In genomic region chr7:151432658-151433521, GRCh38 we compare ENCODE assay signal across 8 cellular contexts. TPM values are rescaled to one million over a fixed set of nuclear protein-coding genes. Genes with fewer than 3 reads are reported as not detected.
DNase-seq lines count a peak whose midpoint lies in the region; ATAC-seq lines count a peak whose summit lies in the region.

No MANE protein-coding gene starts in this region.

- H3K9me3 Mint-ChIP-seq in activated naive CD4-positive, alpha-beta T cell treated with anti-CD3 and anti-CD28 coated beads, Interleukin-2, amount 50 U/mL, for 24 hours, result no peaks in the 10 kb centered on the region
- no peaks in the 10 kb centered on the region for H3K9me3 Mint-ChIP-seq in stimulated activated effector memory CD8-positive, alpha-beta T cell treated with anti-CD3 and anti-CD28 coated beads, Interleukin-12 subunit alpha, Interleukin-12 subunit beta, amount 100 ng/mL, for 72 hours

- intact Hi-C loops in Right ventricle myocardium superior (cut with DNase I), result no loop called here

- H3K36me3 Mint-ChIP-seq in activated naive CD4-positive, alpha-beta T cell treated with anti-CD3 and anti-CD28 coated beads, Interleukin-2, amount 50 U/mL, for 24 hours, result no peaks in the 10 kb centered on the region
- H3K36me3 Mint-ChIP-seq in stimulated activated effector memory CD8-positive, alpha-beta T cell treated with anti-CD3 and anti-CD28 coated beads, Interleukin-12 subunit alpha, Interleukin-12 subunit beta, amount 100 ng/mL, for 72 hours, result no peaks in the 10 kb centered on the region

- peak; percentile 90 for ATAC-seq in stimulated activated effector memory CD8-positive, alpha-beta T cell treated with anti-CD3 and anti-CD28 coated beads, Interleukin-12 subunit alpha, Interleukin-12 subunit beta, amount 100 ng/mL, for 72 hours
- ATAC-seq in HG03521 (IDR thresholded peaks at IDR 0.05; ENCODE audit: unreplicated experiment) (no peak), Right ventricle myocardium superior (ENCODE audit: poor library complexity) (no peak), HG02763 (IDR thresholded peaks at IDR 0.05; ENCODE audit: unreplicated experiment) (no peak)

- peak overlapping the region; percentile 79 for H3K27ac Mint-ChIP-seq in activated naive CD4-positive, alpha-beta T cell treated with anti-CD3 and anti-CD28 coated beads, Interleukin-2, amount 50 U/mL, for 24 hours
- H3K27ac Mint-ChIP-seq in stimulated activated effector memory CD8-positive, alpha-beta T cell treated with anti-CD3 and anti-CD28 coated beads, Interleukin-12 subunit alpha, Interleukin-12 subunit beta, amount 100 ng/mL, for 72 hours, result peak overlapping the region; percentile 92

- DNase-seq in activated gamma-delta T cell treated with Interleukin-2 at 50 U/mL for 16 hours (peak; percentile 55), activated gamma-delta T cell (lab: John Stamatoyannopoulos, UW) (no peak), Right ventricle myocardium superior (no peak)
- peak; percentile 55 for DNase-seq in Jurkat, Clone E6-1 (ENCODE audit: low read depth, low spot score)
- peak in 1 of 2 donors; percentile 70 for DNase-seq in stimulated activated effector memory CD8-positive, alpha-beta T cell treated with anti-CD3 and anti-CD28 coated beads, Interleukin-12 subunit alpha, Interleukin-12 subunit beta, amount 100 ng/mL, for 72 hours (ENCODE audit: low spot score in 2 of 2)

- no peaks in the 10 kb centered on the region for H3K27me3 Mint-ChIP-seq in activated naive CD4-positive, alpha-beta T cell treated with anti-CD3 and anti-CD28 coated beads, Interleukin-2, amount 50 U/mL, for 24 hours

- peaks cover 48% of the 10 kb centered on the region for H3K4me1 Mint-ChIP-seq in activated naive CD4-positive, alpha-beta T cell treated with anti-CD3 and anti-CD28 coated beads, Interleukin-2, amount 50 U/mL, for 24 hours
- H3K4me1 Mint-ChIP-seq in stimulated activated effector memory CD8-positive, alpha-beta T cell treated with anti-CD3 and anti-CD28 coated beads, Interleukin-12 subunit alpha, Interleukin-12 subunit beta, amount 100 ng/mL, for 72 hours, result peaks cover 46% of the 10 kb centered on the region

- no peak overlapping the region for H3K4me3 ChIP-seq in Jurkat, Clone E6-1 (ENCODE audit: low read length)

- peak overlapping the region; percentile 42 for H3K4me3 Mint-ChIP-seq in activated naive CD4-positive, alpha-beta T cell treated with anti-CD3 and anti-CD28 coated beads, Interleukin-2, amount 50 U/mL, for 24 hours
- H3K4me3 Mint-ChIP-seq in stimulated activated effector memory CD8-positive, alpha-beta T cell treated with anti-CD3 and anti-CD28 coated beads, Interleukin-12 subunit alpha, Interleukin-12 subunit beta, amount 100 ng/mL, for 72 hours, result peak overlapping the region; percentile 47

RNA-seq across cellular contexts. Expression of gene CRYGN, which starts 7.1 kb away (rescaled TPM):
- polyA plus RNA-seq in Jurkat, Clone E6-1 (2012; ENCODE audit: insufficient read depth, insufficient read length), result not detected
- total RNA-seq in Right ventricle myocardium superior, result 0.43 TPM

RNA-seq across cellular contexts. Expression of gene WDR86, which starts 23.1 kb away (rescaled TPM):
- polyA plus RNA-seq in Jurkat, Clone E6-1 (2012; ENCODE audit: insufficient read depth, insufficient read length), result not detected
- total RNA-seq in Right ventricle myocardium superior, result 0.48 TPM

Comparison
In these comparisons a context has a peak if more than half of its experiments do, and no peak if none do; other contexts are left out.
1. DNase-seq: peak in activated gamma-delta T cell treated with Interleukin-2 at 50 U/mL for 16 hours (single experiment) and Jurkat, Clone E6-1 (single experiment); none in activated gamma-delta T cell (single experiment) and Right ventricle myocardium superior (single experiment).